ENCODE assay signal across 8 cellular contexts in the genomic region with DNA sequence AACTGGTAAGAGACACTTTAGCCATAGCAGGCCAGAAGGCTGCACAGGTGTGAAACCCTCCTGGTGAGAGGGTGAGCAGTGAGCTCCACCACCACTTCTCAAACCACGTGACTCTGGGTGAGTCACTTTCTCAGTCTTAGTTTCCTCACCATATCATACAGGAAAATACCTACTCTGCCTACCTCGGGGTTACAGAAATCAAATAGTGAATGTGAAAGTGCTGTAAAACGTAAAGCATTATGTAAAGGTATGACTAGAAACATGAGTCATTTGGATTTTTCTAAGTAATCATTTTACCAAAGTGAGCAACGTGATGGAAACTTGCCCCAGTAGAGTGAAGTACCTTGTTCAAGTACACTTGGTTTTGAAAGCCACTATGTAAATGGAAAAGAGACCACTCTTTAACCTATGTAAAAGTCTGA. TPM values are rescaled to one million over a fixed set of nuclear protein-coding genes. Genes with fewer than 3 reads are reported as not detected.
A peak's percentile ranks its signal among the peaks of the same experiment; 100 is the strongest.
DNase-seq lines count a peak whose midpoint lies in the region; ATAC-seq and TF ChIP-seq lines count a peak whose summit lies in the region.

No MANE protein-coding gene starts in this region.

- H3K36me3 Mint-ChIP-seq in CD14-positive monocyte: peaks cover 4 to 8% of the 10 kb centered on the region in 2 donors

- H3K4me3 Mint-ChIP-seq in CD14-positive monocyte: no peak overlapping the region

- peaks cover 26% of the 10 kb centered on the region for H3K4me1 Mint-ChIP-seq in CD14-positive monocyte

- peaks cover 0 to 29% (median 16%) of the 10 kb centered on the region in 7 donors for H3K9me3 Mint-ChIP-seq in CD14-positive monocyte

- intact Hi-C loops in CD14-positive monocyte (cut with micrococcal nuclease) (no loop called here), dorsolateral prefrontal cortex (cut with DNase I) (no loop called here)

- H3K27ac Mint-ChIP-seq in CD14-positive monocyte: peak overlapping the region; percentile 54 to 89 (median 81)

- H3K27me3 Mint-ChIP-seq in CD14-positive monocyte (ENCODE audit: low read depth in 3 of 3): peaks cover 0 to 2% (median 0%) of the 10 kb centered on the region in 3 donors

- no peaks in the 10 kb centered on the region for H3K27me3 ChIP-seq in dorsolateral prefrontal cortex

- no peak for DNase-seq in CD14-positive monocyte (ENCODE audit: low spot score)
- DNase-seq in activated CD8-positive, alpha-beta memory T cell treated with anti-CD3 and anti-CD28 coated beads for 48 hours (ENCODE audit: low read depth in 2 of 3, low spot score in 2 of 3): peak in 2 of 3 experiments; percentile 39 to 45
- DNase-seq in germinal center (ENCODE audit: low spot score): peak; percentile 15
- DNase-seq in stimulated activated CD4-positive, alpha-beta T cell treated with anti-CD3 and anti-CD28 coated beads, TNF-alpha, amount 100 ng/mL, for 48 hours (ENCODE audit: low read depth in 3 of 3): peak; percentile 43 to 73 (median 57)
- DNase-seq in substantia nigra (lab: John Stamatoyannopoulos, UW): no peak
- DNase-seq in dorsolateral prefrontal cortex: no peak

- H3K4me3 ChIP-seq in dorsolateral prefrontal cortex: no peak overlapping the region

- H3K27ac ChIP-seq in substantia nigra (ENCODE audit: low read depth, low read length, poor library complexity, severe bottlenecking) (no peak overlapping the region), dorsolateral prefrontal cortex (no peak overlapping the region)

- TF ChIP-seq CTCF in CD14-positive monocyte (IDR thresholded peaks at IDR 0.05): no peak
- no peak for TF ChIP-seq CTCF in dorsolateral prefrontal cortex (IDR thresholded peaks at IDR 0.05 in 54 of 56, conservative IDR thresholded peaks at IDR 0.05 in 2 of 56; ENCODE audit: low read depth in 1 of 56, partially characterized antibody in 56 of 56)

- ATAC-seq in GM21360 (IDR thresholded peaks at IDR 0.05; ENCODE audit: unreplicated experiment) (peak; percentile 90), HG03575 (IDR thresholded peaks at IDR 0.05; ENCODE audit: extremely low read depth, insufficient number of reproducible peaks, low FRiP score, unreplicated experiment) (peak; percentile 91)

RNA-seq across cellular contexts. Expression of gene USP12, which starts 40.4 kb away (rescaled TPM):
- 10 to 100 TPM; 12.8 to 14.5 TPM for polyA plus RNA-seq in CD14-positive monocyte
- 10 to 100 TPM; 26.3 to 48.7 (median 35.8) TPM for total RNA-seq in dorsolateral prefrontal cortex

Comparison
In these comparisons a context has a peak if more than half of its experiments do, and no peak if none do; other contexts are left out.
1. DNase-seq: peak in activated CD8-positive, alpha-beta memory T cell treated with anti-CD3 and anti-CD28 coated beads for 48 hours (2 of 3), germinal center (single experiment) and stimulated activated CD4-positive, alpha-beta T cell treated with anti-CD3 and anti-CD28 coated beads, TNF-alpha, amount 100 ng/mL, for 48 hours (3 of 3); none in CD14-positive monocyte (single experiment), substantia nigra (0 of 49) and dorsolateral prefrontal cortex (0 of 10).